In the genomic region with DNA sequence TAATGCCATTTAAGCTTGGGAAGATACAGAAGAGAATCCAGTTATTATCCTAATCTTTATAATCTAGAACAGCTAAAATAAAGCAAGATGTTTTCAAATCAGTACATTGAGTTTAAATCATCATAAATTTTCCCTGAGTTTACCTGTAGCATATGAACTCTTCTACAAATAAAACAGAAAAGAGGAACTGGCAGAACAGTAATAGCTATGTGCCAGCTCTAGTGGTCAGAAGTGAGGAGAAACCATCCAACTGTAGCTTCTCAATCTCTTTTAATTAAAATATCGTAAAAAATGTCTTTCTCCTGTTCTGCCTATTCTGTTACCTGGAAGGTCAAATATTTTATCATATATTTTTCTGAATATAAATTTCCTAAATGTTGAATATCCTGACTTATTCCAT, we compare ENCODE assay signal across 20 cellular contexts.
"Had no signal": no experiment of that assay in that cellular context is flagged by ENCODE, and none has a peak within 500 bp of the region (broad histone marks: within the 10 kb centered on the region; RNA-seq: fewer than 3 reads in every experiment).

No MANE protein-coding gene starts in this region.

- H3K4me2 ChIP-seq: hepatocyte had no signal

- H3K36me3 ChIP-seq: colonic mucosa, esophagus muscularis mucosa, gastroesophageal sphincter, heart left ventricle, left lung, lower lobe of right lung had no signal

- H3K27ac ChIP-seq: colonic mucosa, esophagus muscularis mucosa, foreskin keratinocyte, gastroesophageal sphincter, heart left ventricle, hepatocyte, left lung, lower lobe of right lung had no signal

- H3K79me2 ChIP-seq: hepatocyte had no signal

- H2AFZ ChIP-seq: hepatocyte had no signal

- FAIRE-seq: endothelial cell of umbilical vein, frontal cortex, keratinocyte had no signal

- H3K4me1 ChIP-seq: colonic mucosa, esophagus muscularis mucosa, left lung, lower lobe of right lung had no signal

- H3K9me3 ChIP-seq: colonic mucosa, esophagus muscularis mucosa, gastroesophageal sphincter, heart left ventricle, left lung, lower lobe of right lung, mucosa of descending colon had no signal

- DNase-seq: colonic mucosa; cortex of kidney; effector memory CD4-positive, alpha-beta T cell; foreskin keratinocyte; heart left ventricle; hypothalamus; immature natural killer cell; left cardiac atrium; left lung; left ventricle myocardium superior; lower lobe of right lung; mesenchymal stem cell; mucosa of descending colon; naive B cell had no signal

- ATAC-seq: foreskin keratinocyte, gastroesophageal sphincter, heart left ventricle, left cardiac atrium, left lung, left ventricle myocardium superior, lower lobe of right lung had no signal

- H3K4me3 ChIP-seq: colonic mucosa, esophagus muscularis mucosa, gastroesophageal sphincter, heart left ventricle, hepatocyte, left lung, lower lobe of right lung, mucosa of descending colon had no signal

- H3K27me3 ChIP-seq: colonic mucosa, esophagus muscularis mucosa, foreskin keratinocyte, gastroesophageal sphincter, heart left ventricle, hepatocyte, left lung had no signal
